ENCODE assay signal across 17 cellular contexts in the genomic region with DNA sequence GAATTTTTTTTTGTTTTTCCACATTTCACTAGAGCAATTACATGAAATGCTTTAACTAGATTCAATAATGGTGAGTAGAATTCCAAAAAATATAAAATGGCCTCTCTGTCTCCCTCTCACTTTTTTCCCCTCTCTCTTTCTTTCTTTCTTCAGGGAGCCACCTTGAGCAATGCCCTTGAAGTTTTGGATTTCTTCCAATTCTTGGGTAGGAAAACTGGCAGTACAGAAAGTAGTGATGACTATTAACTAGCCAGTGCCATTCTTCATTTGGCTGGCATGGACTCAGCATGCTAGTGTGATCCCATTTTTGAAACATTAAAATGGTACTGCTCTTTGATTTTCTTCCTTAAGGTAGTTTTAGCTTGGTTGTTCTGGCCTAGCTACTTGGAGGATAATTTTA.
"Had no signal": no experiment of that assay in that cellular context is flagged by ENCODE, and none has a peak within 500 bp of the region (broad histone marks: within the 10 kb centered on the region; RNA-seq: fewer than 3 reads in every experiment).

No MANE protein-coding gene starts in this region.

- H3K27ac Mint-ChIP-seq: activated CD4-positive, alpha-beta T cell treated with anti-CD3 and anti-CD28 coated beads for 36 hours; activated naive CD8-positive, alpha-beta T cell; activated T-helper 1 cell treated with anti-CD3 and anti-CD28 coated beads, Interleukin-12 subunit alpha, Interleukin-12 subunit beta, Interleukin-2, Interleukin-4 antibody, amounts not matched to agents 30 ng/mL and 10 ng/mL and 1 ng/mL, durations not matched to agents 14 hours and 24 hours and 36 hours; progenitor cell of endocrine pancreas; WTC11 had no signal

- H3K4me1 ChIP-seq: tibial nerve had no signal

- ATAC-seq: activated CD4-positive, alpha-beta T cell treated with anti-CD3 and anti-CD28 coated beads for 36 hours; left lobe of liver; stimulated activated naive CD8-positive, alpha-beta T cell treated with anti-CD3 and anti-CD28 coated beads, Interleukin-15, Interleukin-2, amounts not matched to agents 100 U/mL and 50 U/mL, for 24 hours; WTC11 had no signal

- H3K27me3 ChIP-seq: right atrium auricular region, tibial nerve had no signal

- H3K9me3 Mint-ChIP-seq: activated T-helper 1 cell treated with anti-CD3 and anti-CD28 coated beads, Interleukin-12 subunit alpha, Interleukin-12 subunit beta, Interleukin-2, Interleukin-4 antibody, amounts not matched to agents 30 ng/mL and 10 ng/mL and 1 ng/mL, durations not matched to agents 14 hours and 24 hours and 36 hours; neural crest cell; WTC11 had no signal

- H3K27ac ChIP-seq: right atrium auricular region had no signal

- H3K27me3 Mint-ChIP-seq: progenitor cell of endocrine pancreas had no signal

- H3K36me3 ChIP-seq: right atrium auricular region, tibial nerve had no signal

- H3K36me3 Mint-ChIP-seq: activated naive CD8-positive, alpha-beta T cell; WTC11 had no signal

- H3K9me3 ChIP-seq: right atrium auricular region, tibial nerve had no signal

- H3K4me3 Mint-ChIP-seq: activated CD4-positive, alpha-beta T cell treated with anti-CD3 and anti-CD28 coated beads for 36 hours; activated naive CD8-positive, alpha-beta T cell; activated T-helper 1 cell treated with anti-CD3 and anti-CD28 coated beads, Interleukin-12 subunit alpha, Interleukin-12 subunit beta, Interleukin-2, Interleukin-4 antibody, amounts not matched to agents 30 ng/mL and 10 ng/mL and 1 ng/mL, durations not matched to agents 14 hours and 24 hours and 36 hours; neural crest cell; WTC11 had no signal

- H3K4me3 ChIP-seq: right atrium auricular region, tibial nerve had no signal

- DNase-seq: activated CD4-positive, alpha-beta T cell treated with anti-CD3 and anti-CD28 coated beads for 36 hours; activated CD4-positive, alpha-beta T cell treated with anti-CD3 and anti-CD28 coated beads, Interleukin-2, amount 50 U/mL, for 48 hours; activated gamma-delta T cell treated with Interleukin-2 at 50 U/mL for 16 hours; cerebellar nuclear complex; cortex of kidney; hypothalamus; islet precursor cell; stimulated activated CD4-positive, alpha-beta T cell treated with anti-CD3 and anti-CD28 coated beads, Interleukin-2, amount 100 ng/mL, for 24 hours; stimulated activated naive CD8-positive, alpha-beta T cell treated with anti-CD3 and anti-CD28 coated beads, Interleukin-15, Interleukin-2, amounts not matched to agents 100 U/mL and 50 U/mL, for 24 hours had no signal
